11 cellular contexts compared by ENCODE assay signal in the genomic region with DNA sequence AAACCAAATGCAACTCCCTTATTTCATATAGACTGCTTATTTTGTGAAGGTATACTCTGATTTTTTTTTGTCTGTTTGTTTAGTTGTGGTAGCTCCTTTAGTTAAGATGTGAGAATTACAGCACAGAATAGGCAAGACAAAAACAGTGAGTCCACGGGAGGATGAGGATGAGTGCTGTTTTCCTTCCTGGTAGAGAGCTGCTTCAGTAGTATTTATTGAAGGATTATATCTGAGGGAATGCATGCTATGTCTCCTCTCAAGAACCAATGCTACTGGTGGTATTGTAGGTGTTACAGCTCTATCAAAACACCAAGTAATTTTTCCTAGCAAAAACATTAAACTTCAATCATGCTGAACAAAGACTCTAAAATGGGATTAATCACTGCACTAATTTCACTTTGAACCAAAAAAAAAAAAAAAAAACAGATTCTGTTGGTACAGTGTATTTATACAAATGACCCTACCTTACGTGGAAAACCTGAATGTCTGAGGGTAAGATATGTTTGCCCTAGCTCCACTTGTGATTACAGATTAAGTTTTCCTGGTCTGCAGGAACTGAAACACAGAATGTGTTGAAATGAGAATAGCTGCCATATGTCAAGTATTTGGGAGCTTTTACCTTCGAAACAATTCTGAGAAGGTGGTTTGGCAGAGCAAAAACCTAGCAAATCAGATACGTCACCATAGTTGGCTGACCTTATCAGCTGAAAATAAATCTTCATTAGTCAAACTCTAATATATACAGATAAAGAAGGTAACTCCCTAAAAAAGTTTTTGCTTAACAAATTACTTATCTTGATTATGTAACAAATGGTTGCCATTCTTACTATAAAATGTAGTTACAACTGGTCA. TPM values are rescaled to one million over a fixed set of nuclear protein-coding genes. Genes with fewer than 3 reads are reported as not detected.
DNase-seq lines count a peak whose midpoint lies in the region; ATAC-seq and TF ChIP-seq lines count a peak whose summit lies in the region.
"Had no signal": no experiment of that assay in that cellular context is flagged by ENCODE, and none has a peak within 500 bp of the region (broad histone marks: within the 10 kb centered on the region; RNA-seq: fewer than 3 reads in every experiment).

No MANE protein-coding gene starts in this region.

- H3K27ac ChIP-seq in CD8-positive, alpha-beta T cell (ENCODE audit: low read depth, low read length): no peak overlapping the region
- H3K27ac ChIP-seq in IMR-90 (ENCODE audit: insufficient read depth, low read length) (no peak overlapping the region), substantia nigra (ENCODE audit: low read depth, low read length, poor library complexity, severe bottlenecking) (no peak overlapping the region)

- no peak overlapping the region for H4K91ac ChIP-seq in IMR-90 (ENCODE audit: insufficient read depth, low read depth, low read length)

- no peak for ATAC-seq in CD8-positive, alpha-beta T cell
- ATAC-seq in GM19397 (IDR thresholded peaks at IDR 0.05; ENCODE audit: unreplicated experiment): peak; percentile 18
- ATAC-seq in IMR-90 (ENCODE audit: low read depth): peak; percentile 32; the same call in 1 of the 2 replicates
- no peak for ATAC-seq in HG03025 (IDR thresholded peaks at IDR 0.05; ENCODE audit: low FRiP score, unreplicated experiment)
- ATAC-seq: SK-N-SH treated with all-trans-retinoic acid at 6 μM for 48 hours had no signal

- H2BK5ac ChIP-seq in IMR-90 (ENCODE audit: low read depth, low read length, poor library complexity, severe bottlenecking): no peak overlapping the region

- intact Hi-C loops in CD8-positive, alpha-beta T cell (cut with DNase I, micrococcal nuclease): loop anchor here in 1 of 2 experiments (1.0 kb wide), 1 partner anchor 19 kb away; no protein-coding TSS in a partner anchor
- intact Hi-C loops in IMR-90 (cut with micrococcal nuclease): no loop called here
- intact Hi-C loops in activated T-helper 1 cell treated with anti-CD3 and anti-CD28 coated beads, Interleukin-12 subunit alpha, Interleukin-12 subunit beta, Interleukin-2, Interleukin-4 antibody, amounts not matched to agents 30 ng/mL and 10 ng/mL and 1 ng/mL, durations not matched to agents 14 hours and 24 hours and 36 hours (cut with micrococcal nuclease): loop anchor here (2.0 to 5.0 kb wide), 2 partner anchors 22 to 220 kb away; no protein-coding TSS in a partner anchor

- H3K36me3 Mint-ChIP-seq in CD8-positive, alpha-beta T cell: no peaks in the 10 kb centered on the region
- H3K36me3 Mint-ChIP-seq in activated T-helper 1 cell treated with anti-CD3 and anti-CD28 coated beads, Interleukin-12 subunit alpha, Interleukin-12 subunit beta, Interleukin-2, Interleukin-4 antibody, amounts not matched to agents 30 ng/mL and 10 ng/mL and 1 ng/mL, durations not matched to agents 14 hours and 24 hours and 36 hours (ENCODE audit: low read depth): no peaks in the 10 kb centered on the region

- peaks cover 47% of the 10 kb centered on the region for H3K4me1 Mint-ChIP-seq in CD8-positive, alpha-beta T cell (ENCODE audit: low read depth)
- peaks cover 12% of the 10 kb centered on the region for H3K4me1 Mint-ChIP-seq in activated T-helper 1 cell treated with anti-CD3 and anti-CD28 coated beads, Interleukin-12 subunit alpha, Interleukin-12 subunit beta, Interleukin-2, Interleukin-4 antibody, amounts not matched to agents 30 ng/mL and 10 ng/mL and 1 ng/mL, durations not matched to agents 14 hours and 24 hours and 36 hours (ENCODE audit: low read depth)

- no peak overlapping the region for H2AK5ac ChIP-seq in IMR-90 (ENCODE audit: low read depth, low read length)

- dilution Hi-C loops in IMR-90 (cut with HindIII; ENCODE audit: low sequenced_read_pairs, unreplicated experiment): no loop called here

- POLR2A ChIA-PET in CD8-positive, alpha-beta T cell (lab: Charles Lee): no interaction called here
- POLR2A ChIA-PET in IMR-90 (lab: Charles Lee; ENCODE audit: unreplicated experiment): no interaction called here

- H3K4me3 Mint-ChIP-seq in CD8-positive, alpha-beta T cell: peak overlapping the region; percentile 19
- no peak overlapping the region for H3K4me3 Mint-ChIP-seq in activated T-helper 1 cell treated with anti-CD3 and anti-CD28 coated beads, Interleukin-12 subunit alpha, Interleukin-12 subunit beta, Interleukin-2, Interleukin-4 antibody, amounts not matched to agents 30 ng/mL and 10 ng/mL and 1 ng/mL, durations not matched to agents 14 hours and 24 hours and 36 hours

- no peak for DNase-seq in CD8-positive, alpha-beta T cell
- DNase-seq in IMR-90 (no peak), iris pigment epithelial cell (ENCODE audit: low read depth) (peak; percentile 10), substantia nigra (lab: John Stamatoyannopoulos, UW) (no peak), dermis blood vessel endothelial cell (no peak)
- DNase-seq in activated T-helper 1 cell treated with anti-CD3 and anti-CD28 coated beads, Interleukin-12 subunit alpha, Interleukin-12 subunit beta, Interleukin-2, Interleukin-4 antibody, amounts not matched to agents 30 ng/mL and 10 ng/mL and 1 ng/mL, durations not matched to agents 14 hours and 24 hours and 36 hours (ENCODE audit: low spot score): no peak
- DNase-seq: Caco-2, NCI-H2171 treated with DMSO at 0.1 percent for 48 hours had no signal

- no peak overlapping the region for H3K14ac ChIP-seq in IMR-90 (replicated peaks; ENCODE audit: low read depth, low read length)

- no peaks in the 10 kb centered on the region for H3K27me3 Mint-ChIP-seq in CD8-positive, alpha-beta T cell (ENCODE audit: low read depth)
- H3K27me3 Mint-ChIP-seq in activated T-helper 1 cell treated with anti-CD3 and anti-CD28 coated beads, Interleukin-12 subunit alpha, Interleukin-12 subunit beta, Interleukin-2, Interleukin-4 antibody, amounts not matched to agents 30 ng/mL and 10 ng/mL and 1 ng/mL, durations not matched to agents 14 hours and 24 hours and 36 hours (ENCODE audit: insufficient read depth): peaks cover 9% of the 10 kb centered on the region

- H2BK120ac ChIP-seq in IMR-90 (ENCODE audit: low read depth, low read length): no peak overlapping the region

- H4K20me1 ChIP-seq in IMR-90 (ENCODE audit: insufficient read depth, low read length): peaks cover 16% of the 10 kb centered on the region; the same call in 1 of the 2 replicates

- no peak overlapping the region for H2BK15ac ChIP-seq in IMR-90 (ENCODE audit: low read depth, low read length)

- H3K27me3 ChIP-seq in CD8-positive, alpha-beta T cell (ENCODE audit: insufficient read depth, low read length): no peaks in the 10 kb centered on the region
- H3K27me3 ChIP-seq in IMR-90 (ENCODE audit: control insufficient read depth, insufficient read depth, low read length): no peaks in the 10 kb centered on the region

- no peak overlapping the region for H3K4me3 ChIP-seq in CD8-positive, alpha-beta T cell (ENCODE audit: low read depth, low read length)
- no peak overlapping the region for H3K4me3 ChIP-seq in IMR-90 (ENCODE audit: insufficient read depth, low read depth, low read length)

- H2AFZ ChIP-seq in IMR-90 (replicated peaks; ENCODE audit: low read length, poor library complexity): no peak overlapping the region

- H4K8ac ChIP-seq in IMR-90 (ENCODE audit: low read depth in 2 of 2, low read length in 2 of 2): no peak overlapping the region

- H4K5ac ChIP-seq in IMR-90 (ENCODE audit: low read depth, low read length): no peak overlapping the region

- CTCF ChIA-PET in CD8-positive, alpha-beta T cell (lab: Charles Lee): no interaction called here
- CTCF ChIA-PET in IMR-90 (lab: Yijun Ruan, JAX): interaction anchor here (0.6 to 0.7 kb wide), 2 partner anchors 136 to 986 kb away, joined by 4 to 5 read pairs; no protein-coding TSS in a partner anchor

- H3K4ac ChIP-seq in IMR-90 (ENCODE audit: low read depth, low read length): no peak overlapping the region

- no CpG with 5 or more reads among the region's 4 CpGs for WGBS in IMR-90 (ENCODE audit: extremely low coverage in 2 of 2, insufficient read length in 1 of 2), 2 experiments

- no peak overlapping the region for H3K9ac ChIP-seq in IMR-90 (ENCODE audit: low read depth, low read length)

- H3K79me1 ChIP-seq in IMR-90 (ENCODE audit: low read depth in 1 of 2, low read length in 2 of 2): peaks cover 15 to 61% of the 10 kb centered on the region in 2 experiments

- peak overlapping the region; percentile 45; the same call in 1 of the 2 replicates for H3K4me2 ChIP-seq in IMR-90 (ENCODE audit: low read depth, low read length)

- no peak overlapping the region for H3K18ac ChIP-seq in IMR-90 (ENCODE audit: low read depth, low read length)

- H3K36me3 ChIP-seq in CD8-positive, alpha-beta T cell (ENCODE audit: insufficient read depth, low read length): no peaks in the 10 kb centered on the region
- no peaks in the 10 kb centered on the region for H3K36me3 ChIP-seq in IMR-90 (ENCODE audit: control insufficient read depth, insufficient read depth, low read length)

- no peak overlapping the region for H2AK9ac ChIP-seq in IMR-90 (replicated peaks; ENCODE audit: low read depth, low read length, poor library complexity)

- H3K9me1 ChIP-seq in IMR-90 (ENCODE audit: insufficient read depth, low read length): peaks cover 2% of the 10 kb centered on the region; the same call in 1 of the 2 replicates

- TF ChIP-seq POLR2A in IMR-90 (IDR thresholded peaks at IDR 0.05; ENCODE audit: low read depth, low read length): no peak

- H3K56ac ChIP-seq in IMR-90 (ENCODE audit: extremely low read depth, insufficient read depth, low read length): no peak overlapping the region

- no peak overlapping the region for H3K23ac ChIP-seq in IMR-90 (ENCODE audit: low read depth, low read length)

- no peaks in the 10 kb centered on the region for H3K9me3 Mint-ChIP-seq in CD8-positive, alpha-beta T cell
- no peaks in the 10 kb centered on the region for H3K9me3 Mint-ChIP-seq in activated T-helper 1 cell treated with anti-CD3 and anti-CD28 coated beads, Interleukin-12 subunit alpha, Interleukin-12 subunit beta, Interleukin-2, Interleukin-4 antibody, amounts not matched to agents 30 ng/mL and 10 ng/mL and 1 ng/mL, durations not matched to agents 14 hours and 24 hours and 36 hours

- H2BK20ac ChIP-seq in IMR-90 (ENCODE audit: low read depth, low read length): no peak overlapping the region

- BruUV-seq in IMR-90 (replicated peaks; lab: Mats Ljungman, UMichigan): no TSS peak

- no peaks in the 10 kb centered on the region for H3K9me3 ChIP-seq in CD8-positive, alpha-beta T cell (ENCODE audit: low read length)
- H3K9me3 ChIP-seq in IMR-90 (ENCODE audit: control insufficient read depth, insufficient read depth, low read length): no peaks in the 10 kb centered on the region
- H3K9me3 ChIP-seq: Caco-2 had no signal

- no peak for TF ChIP-seq RAD21 in IMR-90 (IDR thresholded peaks at IDR 0.05; ENCODE audit: low read length)

- H3K4me1 ChIP-seq in CD8-positive, alpha-beta T cell (ENCODE audit: insufficient read depth, low read length): peaks cover 17% of the 10 kb centered on the region
- peaks cover 7% of the 10 kb centered on the region for H3K4me1 ChIP-seq in IMR-90 (ENCODE audit: control insufficient read depth, insufficient read depth, low read length)
- H3K4me1 ChIP-seq: Caco-2 had no signal

- H3K27ac Mint-ChIP-seq in CD8-positive, alpha-beta T cell: no peak overlapping the region
- H3K27ac Mint-ChIP-seq in activated T-helper 1 cell treated with anti-CD3 and anti-CD28 coated beads, Interleukin-12 subunit alpha, Interleukin-12 subunit beta, Interleukin-2, Interleukin-4 antibody, amounts not matched to agents 30 ng/mL and 10 ng/mL and 1 ng/mL, durations not matched to agents 14 hours and 24 hours and 36 hours: no peak overlapping the region

- in situ Hi-C loops in IMR-90 (cut with MboI; ENCODE audit: low sequenced_read_pairs): no loop called here

- no peak for TF ChIP-seq CTCF in CD8-positive, alpha-beta T cell (IDR thresholded peaks at IDR 0.05)
- TF ChIP-seq CTCF in IMR-90 (conservative IDR thresholded peaks at IDR 0.05; ENCODE audit: low read depth, low read length): no peak

RNA-seq across cellular contexts. Expression of a gene that starts 40.3 kb away (rescaled TPM):
- total RNA-seq in CD8-positive, alpha-beta T cell: 10 to 100 TPM; 11.8 to 15.9 TPM
- total RNA-seq in IMR-90 (2012; rRNA removed): 48.6 and 52.5 TPM in 2 replicates
- 11.4 and 14.5 TPM in 2 replicates for polyA plus RNA-seq in IMR-90 (2012; rRNA removed)
- polyA plus RNA-seq in IMR-90 (2012; cell fraction: cytosol; rRNA removed): 3.9 and 4.6 TPM in 2 replicates
- polyA plus RNA-seq in IMR-90 (2012; cell fraction: nucleus; rRNA removed; ENCODE audit: low replicate concordance): 2.2 and 8.0 TPM in 2 replicates
- 10.0 and 11.3 TPM in 2 replicates for total RNA-seq in activated T-helper 1 cell treated with anti-CD3 and anti-CD28 coated beads, Interleukin-12 subunit alpha, Interleukin-12 subunit beta, Interleukin-2, Interleukin-4 antibody, amounts not matched to agents 30 ng/mL and 10 ng/mL and 1 ng/mL, durations not matched to agents 14 hours and 24 hours and 36 hours
- total RNA-seq in dermis blood vessel endothelial cell: 77.1 and 115 TPM in 2 replicates

Comparison
In these comparisons a context has a peak if more than half of its experiments do, and no peak if none do; other contexts are left out.
1. ATAC-seq: peak in GM19397 (single experiment) and IMR-90 (single experiment); none in CD8-positive, alpha-beta T cell (single experiment) and HG03025 (single experiment).